15 cellular contexts compared by ENCODE assay signal in the genomic region with DNA sequence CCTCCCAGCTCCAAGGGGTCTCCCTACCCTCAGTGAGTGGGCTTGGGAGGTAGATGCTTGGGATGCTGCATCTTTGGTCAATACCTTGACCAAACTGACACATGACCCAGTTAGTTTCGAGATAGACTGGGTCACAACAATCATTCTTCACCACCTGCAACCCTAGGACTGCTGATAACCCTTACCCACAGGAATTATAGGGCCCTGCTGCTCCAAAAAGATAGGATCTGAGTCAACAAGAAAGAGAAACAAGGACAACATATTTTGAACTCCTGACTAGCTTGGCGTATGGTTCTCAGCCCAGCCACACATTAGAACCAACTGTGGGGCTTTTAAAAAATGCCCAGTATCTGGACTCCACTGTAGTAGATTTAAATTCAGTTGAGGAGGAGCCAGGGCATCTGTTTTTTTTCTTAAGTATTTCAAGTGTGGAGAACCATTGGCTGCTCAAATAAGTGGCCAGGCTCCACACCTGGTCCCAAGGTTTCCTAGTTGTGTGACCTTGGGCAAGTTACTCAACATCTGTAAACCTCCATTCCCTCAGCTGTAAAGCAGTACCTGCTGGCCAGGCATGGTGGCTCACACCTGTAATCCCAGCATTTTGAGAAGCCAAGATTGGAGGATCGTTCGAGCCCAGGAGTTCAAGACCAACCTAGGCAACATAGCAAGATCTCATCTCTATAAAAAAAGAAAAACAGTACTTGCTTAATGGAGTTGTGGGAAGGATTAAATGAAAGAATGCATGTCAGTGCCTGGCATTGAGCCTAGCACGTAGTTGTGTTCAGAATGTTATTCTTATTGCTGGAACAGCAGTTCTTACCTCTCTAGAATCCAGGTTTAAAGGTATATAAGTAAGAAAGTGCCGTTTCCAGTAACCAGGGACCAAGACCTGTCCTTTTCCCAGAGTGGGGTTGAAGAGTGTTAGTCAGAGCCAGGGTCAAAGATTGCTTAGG. TPM values are rescaled to one million over a fixed set of nuclear protein-coding genes. Genes with fewer than 3 reads are reported as not detected.
DNase-seq lines count a peak whose midpoint lies in the region; ATAC-seq and TF ChIP-seq lines count a peak whose summit lies in the region.
"Had no signal": no experiment of that assay in that cellular context is flagged by ENCODE, and none has a peak within 500 bp of the region (broad histone marks: within the 10 kb centered on the region; RNA-seq: fewer than 3 reads in every experiment).

No MANE protein-coding gene starts in this region.

- H3K4me1 ChIP-seq in HCT116 (ENCODE audit: control insufficient read depth in 1 of 2, insufficient read depth in 2 of 2, low read length in 2 of 2) (peaks cover 19 to 23% of the 10 kb centered on the region in 2 experiments), adipocyte (ENCODE audit: control insufficient read depth, insufficient read depth, low read length) (no peaks in the 10 kb centered on the region), mucosa of rectum (ENCODE audit: control insufficient read depth in 2 of 2, insufficient read depth in 2 of 2, low read length in 2 of 2) (peaks cover 27 to 48% of the 10 kb centered on the region in 2 donors), thyroid gland (peaks cover 0 to 11% of the 10 kb centered on the region in 2 donors)
- H3K4me1 ChIP-seq: lower lobe of right lung had no signal

- TF ChIP-seq CTCF in HCT116 (IDR thresholded peaks at IDR 0.05 in 2 of 3, conservative IDR thresholded peaks at IDR 0.05 in 1 of 3; ENCODE audit: borderline replicate concordance in 1 of 3, insufficient read depth in 1 of 3, low read depth in 2 of 3, low read length in 2 of 3): no peak
- TF ChIP-seq CTCF in thyroid gland (IDR thresholded peaks at IDR 0.05): no peak

- no peaks in the 10 kb centered on the region for H3K79me2 ChIP-seq in HCT116 (ENCODE audit: insufficient read depth, low read length)

- H3K9ac ChIP-seq in HCT116 (ENCODE audit: low read length): peak overlapping the region; percentile 18; the same call in 1 of the 2 replicates
- no peak overlapping the region for H3K9ac ChIP-seq in adipocyte (ENCODE audit: low read length)
- peak overlapping the region; percentile 48 to 62 for H3K9ac ChIP-seq in mucosa of rectum (ENCODE audit: low read depth in 1 of 2, low read length in 2 of 2)

- H3K36me3 ChIP-seq in HCT116 (ENCODE audit: control insufficient read depth in 1 of 2, insufficient read depth in 2 of 2, low read length in 2 of 2) (no peaks in the 10 kb centered on the region), adipocyte (ENCODE audit: control insufficient read depth, insufficient read depth, low read length, severe bottlenecking) (no peaks in the 10 kb centered on the region), mucosa of rectum (ENCODE audit: control insufficient read depth in 2 of 2, insufficient read depth in 2 of 2, low read length in 2 of 2) (no peaks in the 10 kb centered on the region), thyroid gland (no peaks in the 10 kb centered on the region)
- H3K36me3 ChIP-seq: lower lobe of right lung, SJSA1 had no signal

- no peak for TF ChIP-seq RAD21 in HCT116 (IDR thresholded peaks at IDR 0.05; ENCODE audit: low read depth)

- no peak overlapping the region for H2AFZ ChIP-seq in HCT116 (ENCODE audit: low read depth, low read length, poor library complexity, severe bottlenecking)

- peak overlapping the region; percentile 50 for H3K4me2 ChIP-seq in HCT116 (ENCODE audit: low read length)

- CTCF ChIA-PET in HCT116 (lab: Charles Lee): no interaction called here

- DNase-seq in HCT116 (ENCODE audit: low read depth, low spot score) (no peak), adipocyte (ENCODE audit: low read depth) (peak; percentile 57), thyroid gland (no peak), NCI-H2107 treated with DMSO at 0.1 percent for 48 hours (lab: John Stamatoyannopoulos, UW; ENCODE audit: unreplicated experiment) (no peak)
- no peak for DNase-seq in activated effector memory CD4-positive, alpha-beta T cell treated with anti-CD3 and anti-CD28 coated beads, Interleukin-2, amount 50 U/mL, for 16 hours
- DNase-seq: activated gamma-delta T cell, anterior cingulate cortex, lower lobe of right lung, NCI-H1930, NCI-H510A, nephron progenitor cell had no signal

- no peaks in the 10 kb centered on the region for H4K20me1 ChIP-seq in HCT116 (ENCODE audit: insufficient read depth)

- no TSS peak for BruUV-seq in HCT116 (replicated peaks; lab: Mats Ljungman, UMichigan)

- H3K4me3 ChIP-seq in HCT116 (replicated peaks in 1 of 2; ENCODE audit: low read depth in 1 of 2, low read length in 2 of 2) (0 out of 4 replicates have a peak overlapping the region, but pooled peaks of 1 of the 2 experiments have one; percentile 3), adipocyte (ENCODE audit: low read length) (no peak overlapping the region), mucosa of rectum (ENCODE audit: low read length in 2 of 2) (peak overlapping the region; percentile 81), thyroid gland (replicated peaks in 1 of 3) (no peak overlapping the region)
- H3K4me3 ChIP-seq: coronary artery, lower lobe of right lung, SJSA1 had no signal

- H3K9me3 ChIP-seq in HCT116 (ENCODE audit: control insufficient read depth in 1 of 2, insufficient read depth in 1 of 2, low read depth in 1 of 2, low read length in 2 of 2): no peaks in the 10 kb centered on the region
- H3K9me3 ChIP-seq in adipocyte (ENCODE audit: control insufficient read depth, low read length): no peaks in the 10 kb centered on the region
- H3K9me3 ChIP-seq in mucosa of rectum (ENCODE audit: control insufficient read depth in 2 of 2, low read length in 2 of 2): no peaks in the 10 kb centered on the region
- no peaks in the 10 kb centered on the region for H3K9me3 ChIP-seq in thyroid gland
- H3K9me3 ChIP-seq: lower lobe of right lung, SJSA1 had no signal

- TF ChIP-seq POLR2A in HCT116 (IDR thresholded peaks at IDR 0.05; ENCODE audit: borderline replicate concordance, extremely low read depth, insufficient read depth, insufficient read length) (no peak), thyroid gland (IDR thresholded peaks at IDR 0.05) (no peak)

- POLR2A ChIA-PET in HCT116 (lab: Charles Lee): no interaction called here

- H3K27ac ChIP-seq in HCT116 (ENCODE audit: low read depth, low read length): 0 out of 2 replicates have a peak overlapping the region, but pooled peaks have one; percentile 12
- peak overlapping the region; percentile 89 to 96 for H3K27ac ChIP-seq in mucosa of rectum (ENCODE audit: low read depth in 2 of 2, low read length in 2 of 2)
- no peak overlapping the region for H3K27ac ChIP-seq in thyroid gland
- H3K27ac ChIP-seq: coronary artery, lower lobe of right lung, SJSA1 had no signal

- intact Hi-C loops in HCT116 (cut with micrococcal nuclease): no loop called here
- intact Hi-C loops in thyroid gland (cut with DNase I): no loop called here

- WGBS in thyroid gland, 2 donors: 62 to 75% methylated on average over 6 of the region's 6 CpGs

- no peaks in the 10 kb centered on the region for H3K9me2 ChIP-seq in HCT116 (ENCODE audit: insufficient read depth)

- H3K27me3 ChIP-seq in HCT116 (ENCODE audit: insufficient read depth, low read length): no peaks in the 10 kb centered on the region
- peaks cover 18% of the 10 kb centered on the region for H3K27me3 ChIP-seq in adipocyte (replicated peaks; ENCODE audit: control insufficient read depth, insufficient read depth, low read length)
- H3K27me3 ChIP-seq in mucosa of rectum (ENCODE audit: control insufficient read depth in 2 of 2, insufficient read depth in 2 of 2, low read length in 2 of 2): no peaks in the 10 kb centered on the region
- no peaks in the 10 kb centered on the region for H3K27me3 ChIP-seq in thyroid gland
- H3K27me3 ChIP-seq: SJSA1 had no signal

- RAD21 ChIA-PET in HCT116 (lab: Charles Lee; ENCODE audit: low non-redundant PET in 1 of 2, low total read pairs in 2 of 2, uncharacterized antibody in 2 of 2, unreplicated experiment in 2 of 2): no interaction called here

- ATAC-seq in HCT116: peak; percentile 10; the same call in 1 of the 2 replicates

TF ChIP-seq in HCT116, 20 proteins besides CTCF, POLR2A, EP300 and RAD21 (continues in another document):
- TF ChIP-seq TCF7L2 (IDR thresholded peaks at IDR 0.05; ENCODE audit: borderline replicate concordance, extremely low read depth, insufficient read depth, insufficient read length): no peak
- TF ChIP-seq, protein P1, sequence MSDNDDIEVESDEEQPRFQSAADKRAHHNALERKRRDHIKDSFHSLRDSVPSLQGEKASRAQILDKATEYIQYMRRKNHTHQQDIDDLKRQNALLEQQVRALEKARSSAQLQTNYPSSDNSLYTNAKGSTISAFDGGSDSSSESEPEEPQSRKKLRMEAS (IDR thresholded peaks at IDR 0.05): no peak
- TF ChIP-seq YY1 (IDR thresholded peaks at IDR 0.05; ENCODE audit: extremely low read depth, insufficient replicate concordance, low read depth, low read length): no peak
- TF ChIP-seq EZH2 (IDR thresholded peaks at IDR 0.05): no peak
- TF ChIP-seq POLR2AphosphoS5 (IDR thresholded peaks at IDR 0.05; ENCODE audit: low read depth, low read length): no peak
- no peak for TF ChIP-seq SP1 (IDR thresholded peaks at IDR 0.05; ENCODE audit: low read depth)

RNA-seq across cellular contexts. Expression of a gene that starts 2.1 kb away (rescaled TPM):
- total RNA-seq in HCT116 (2021; ENCODE audit: unreplicated experiment) (not detected), thyroid gland (not detected)
- polyA plus RNA-seq in HCT116 (2012): 0.09 TPM in 1 of 2 replicates, not detected in the other
- total RNA-seq: renal cortical epithelial cell, SJSA1 had no signal

RNA-seq across cellular contexts. Expression of a gene that starts 17.4 kb away (rescaled TPM):
- total RNA-seq in HCT116 (2021; ENCODE audit: unreplicated experiment): 123 TPM
- 142 and 165 TPM in 2 replicates for polyA plus RNA-seq in HCT116 (2012)
- total RNA-seq in thyroid gland: 100 to 1,000 TPM in 2 of 4 donors, 10 to 100 TPM in 2; 84.3 to 143 (median 113) TPM

RNA-seq across cellular contexts. Expression of a gene that starts 19.1 kb away (rescaled TPM):
- total RNA-seq in HCT116 (2021; ENCODE audit: unreplicated experiment): 36.1 TPM
- 37.1 and 40.5 TPM in 2 replicates for polyA plus RNA-seq in HCT116 (2012)
- 10 to 100 TPM; 21.6 to 51.9 (median 45.8) TPM for total RNA-seq in thyroid gland

RNA-seq across cellular contexts. Expression of a gene that starts 19.5 kb away (rescaled TPM):
- total RNA-seq in HCT116 (2021; ENCODE audit: unreplicated experiment) (29.1 TPM), thyroid gland (10 to 100 TPM; 21.7 to 37.8 (median 22.3) TPM)
- polyA plus RNA-seq in HCT116 (2012): 36.0 and 37.7 TPM in 2 replicates

RNA-seq across cellular contexts. Expression of a gene that starts 47.6 kb away (rescaled TPM):
- total RNA-seq in HCT116 (2021; ENCODE audit: unreplicated experiment) (6.0 TPM), thyroid gland (under 1 TPM in 1 of 4 donors, not detected in 3; 0.29 TPM)
- 4.2 and 4.5 TPM in 2 replicates for polyA plus RNA-seq in HCT116 (2012)
- total RNA-seq: SJSA1 had no signal

Comparison
In these comparisons a context has a peak if more than half of its experiments do, and no peak if none do; other contexts are left out.
1. H3K27ac ChIP-seq: peak in HCT116 (single experiment) and mucosa of rectum (2 of 2); none in thyroid gland (0 of 3).
2. H3K4me3 ChIP-seq: peak in mucosa of rectum (2 of 2); none in adipocyte (single experiment) and thyroid gland (0 of 3).